8 cellular contexts compared by ENCODE assay signal in genomic region chr17:50026901-50027638, GRCh38. TPM values are rescaled to one million over a fixed set of nuclear protein-coding genes. Genes with fewer than 3 reads are reported as not detected.
A peak's percentile ranks its signal among the peaks of the same experiment; 100 is the strongest.
DNase-seq lines count a peak whose midpoint lies in the region; ATAC-seq, FAIRE-seq and TF ChIP-seq lines count a peak whose summit lies in the region.

No MANE protein-coding gene starts in this region.

- no peak overlapping the region for H3K9ac ChIP-seq in neural progenitor cell

- H4K20me1 ChIP-seq in neural progenitor cell (ENCODE audit: low read depth) = no peaks in the 10 kb centered on the region

- H3K4me1 Mint-ChIP-seq in neural progenitor cell = peaks cover 17% of the 10 kb centered on the region
- peaks cover 14% of the 10 kb centered on the region for H3K4me1 Mint-ChIP-seq in stimulated activated naive CD8-positive, alpha-beta T cell treated with anti-CD3 and anti-CD28 coated beads, Interleukin-15, Interleukin-2, amounts not matched to agents 100 ng/mL and 50 ng/mL, for 24 hours (ENCODE audit: low read depth)

- DNase-seq in COLO668 (lab: John Stamatoyannopoulos, UW; ENCODE audit: unreplicated experiment) (peak; percentile 53), HS-5 (ENCODE audit: low read depth) (peak; percentile 59), RCC 7860 (ENCODE audit: low spot score) (peak; percentile 79), fibroblast of the aortic adventitia (ENCODE audit: low read depth) (peak; percentile 81), neural progenitor cell (ENCODE audit: low spot score) (peak; percentile 76)
- peak; percentile 67 to 72 for DNase-seq in activated T-helper 1 cell treated with anti-CD3 and anti-CD28 coated beads, Interleukin-2, amount 50 U/mL, for 16 hours (ENCODE audit: low read depth in 1 of 2, low spot score in 1 of 2)

- ATAC-seq in GM21515 (IDR thresholded peaks at IDR 0.05; ENCODE audit: unreplicated experiment) = no peak

- H3K9me3 ChIP-seq in neural progenitor cell (ENCODE audit: low read depth) = no peaks in the 10 kb centered on the region

- H3K9me3 Mint-ChIP-seq in neural progenitor cell = no peaks in the 10 kb centered on the region
- H3K9me3 Mint-ChIP-seq in stimulated activated naive CD8-positive, alpha-beta T cell treated with anti-CD3 and anti-CD28 coated beads, Interleukin-15, Interleukin-2, amounts not matched to agents 100 ng/mL and 50 ng/mL, for 24 hours = no peaks in the 10 kb centered on the region

- peaks cover 19% of the 10 kb centered on the region for H3K4me1 ChIP-seq in neural progenitor cell

- H3K79me2 ChIP-seq in neural progenitor cell (ENCODE audit: low read depth) = no peaks in the 10 kb centered on the region

- H3K36me3 Mint-ChIP-seq in neural progenitor cell = no peaks in the 10 kb centered on the region
- H3K36me3 Mint-ChIP-seq in stimulated activated naive CD8-positive, alpha-beta T cell treated with anti-CD3 and anti-CD28 coated beads, Interleukin-15, Interleukin-2, amounts not matched to agents 100 ng/mL and 50 ng/mL, for 24 hours (ENCODE audit: low read depth) = no peaks in the 10 kb centered on the region

- peak; percentile 65 for FAIRE-seq in RCC 7860 (lab: Jason Lieb, UNC)

- H3K4me3 ChIP-seq in fibroblast of the aortic adventitia (ENCODE audit: low read depth, low read length) (peak overlapping the region; percentile 58), neural progenitor cell (no peak overlapping the region)

- TF ChIP-seq CTCF in fibroblast of the aortic adventitia (IDR thresholded peaks at IDR 0.05; ENCODE audit: insufficient read depth, low read length) = peak; percentile 94
- peak; percentile 84 for TF ChIP-seq CTCF in neural progenitor cell (IDR thresholded peaks at IDR 0.05)

- H3K4me2 ChIP-seq in neural progenitor cell = peak overlapping the region; percentile 17

- H3K27ac ChIP-seq in neural progenitor cell = no peak overlapping the region

- H2AFZ ChIP-seq in neural progenitor cell (replicated peaks) = peak overlapping the region; percentile 43

- peaks cover 5% of the 10 kb centered on the region for H3K27me3 ChIP-seq in neural progenitor cell

- no peaks in the 10 kb centered on the region for H3K36me3 ChIP-seq in neural progenitor cell

- peaks cover 8% of the 10 kb centered on the region for H3K27me3 Mint-ChIP-seq in neural progenitor cell (ENCODE audit: insufficient read depth, low read depth)
- peaks cover 42% of the 10 kb centered on the region for H3K27me3 Mint-ChIP-seq in stimulated activated naive CD8-positive, alpha-beta T cell treated with anti-CD3 and anti-CD28 coated beads, Interleukin-15, Interleukin-2, amounts not matched to agents 100 ng/mL and 50 ng/mL, for 24 hours

- H3K4me3 Mint-ChIP-seq in neural progenitor cell = peak overlapping the region; percentile 38
- H3K4me3 Mint-ChIP-seq in stimulated activated naive CD8-positive, alpha-beta T cell treated with anti-CD3 and anti-CD28 coated beads, Interleukin-15, Interleukin-2, amounts not matched to agents 100 ng/mL and 50 ng/mL, for 24 hours = peak overlapping the region; percentile 44

- no peak overlapping the region for H3K27ac Mint-ChIP-seq in neural progenitor cell
- no peak overlapping the region for H3K27ac Mint-ChIP-seq in stimulated activated naive CD8-positive, alpha-beta T cell treated with anti-CD3 and anti-CD28 coated beads, Interleukin-15, Interleukin-2, amounts not matched to agents 100 ng/mL and 50 ng/mL, for 24 hours

- H3F3A ChIP-seq in neural progenitor cell (ENCODE audit: low read depth) = peaks cover 47% of the 10 kb centered on the region

RNA-seq across cellular contexts. Expression of gene ITGA3, which starts 28.8 kb away (rescaled TPM):
- total RNA-seq in fibroblast of the aortic adventitia (ENCODE audit: low replicate concordance) (16.1 and 35.1 TPM in 2 replicates), neural progenitor cell (ENCODE audit: low replicate concordance) (7.7 and 11.9 TPM in 2 replicates)

RNA-seq across cellular contexts. Expression of gene DLX3, which starts 32.0 kb away (rescaled TPM):
- total RNA-seq in fibroblast of the aortic adventitia (ENCODE audit: low replicate concordance) = not detected in 2 replicates
- 0.04 and 0.87 TPM in 2 replicates for total RNA-seq in neural progenitor cell (ENCODE audit: low replicate concordance)

RNA-seq across cellular contexts. Expression of gene DLX4, which starts 58.1 kb away (rescaled TPM):
- not detected in 2 replicates for total RNA-seq in fibroblast of the aortic adventitia (ENCODE audit: low replicate concordance)
- total RNA-seq in neural progenitor cell (ENCODE audit: low replicate concordance) = 0.53 TPM in 1 of 2 replicates, not detected in the other
